In the genomic region with DNA sequence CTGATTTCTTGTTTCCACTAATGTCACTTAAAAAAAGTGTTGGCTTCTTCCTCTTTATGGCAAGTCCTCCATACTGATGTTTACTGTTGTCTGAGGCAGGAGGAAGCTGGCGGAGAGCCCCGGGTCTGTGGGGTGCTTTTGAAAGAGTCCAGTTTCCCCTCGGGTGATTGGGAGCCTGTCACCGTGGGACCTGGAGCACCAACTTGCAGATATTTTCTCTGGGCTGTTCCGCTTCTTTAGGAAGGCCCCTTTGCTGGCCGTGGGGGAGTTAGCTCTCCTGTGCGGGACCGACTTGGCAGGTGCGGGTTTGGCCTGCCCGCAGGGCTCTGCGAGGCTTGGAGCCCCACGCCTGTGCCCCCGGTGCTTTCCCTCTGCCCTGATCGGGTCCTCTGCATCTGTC, we compare ENCODE assay signal across 10 cellular contexts. TPM values are rescaled to one million over a fixed set of nuclear protein-coding genes. Genes with fewer than 3 reads are reported as not detected.
DNase-seq lines count a peak whose midpoint lies in the region; ATAC-seq and TF ChIP-seq lines count a peak whose summit lies in the region.
"Had no signal": no experiment of that assay in that cellular context is flagged by ENCODE, and none has a peak within 500 bp of the region (broad histone marks: within the 10 kb centered on the region; RNA-seq: fewer than 3 reads in every experiment).

No MANE protein-coding gene starts in this region.

- H3K79me2 ChIP-seq in OCI-LY1 (ENCODE audit: insufficient read depth, low read length): peaks cover 48% of the 10 kb centered on the region

- H3K27ac ChIP-seq in OCI-LY1 (ENCODE audit: low read depth, low read length, poor library complexity, severe bottlenecking): peak overlapping the region; percentile 93

- H3F3A ChIP-seq in OCI-LY1 (ENCODE audit: insufficient read depth, low read length): no peaks in the 10 kb centered on the region

- no peak overlapping the region for H2AFZ ChIP-seq in OCI-LY1 (ENCODE audit: low read length)

- H3K36me3 Mint-ChIP-seq in CD14-positive monocyte (peaks cover 29 to 31% of the 10 kb centered on the region in 2 donors), neural crest cell (ENCODE audit: low read depth) (peaks cover 9% of the 10 kb centered on the region)
- H3K36me3 Mint-ChIP-seq in effector memory CD8-positive, alpha-beta T cell (ENCODE audit: insufficient read depth): peaks cover 28% of the 10 kb centered on the region

- H3K9me3 Mint-ChIP-seq in CD14-positive monocyte: peaks cover 0 to 2% (median 0%) of the 10 kb centered on the region in 7 donors
- H3K9me3 Mint-ChIP-seq in effector memory CD8-positive, alpha-beta T cell: no peaks in the 10 kb centered on the region
- no peaks in the 10 kb centered on the region for H3K9me3 Mint-ChIP-seq in neural crest cell

- intact Hi-C loops in CD14-positive monocyte (cut with micrococcal nuclease): loop anchor here (5.0 to 10.0 kb wide), 2 partner anchors 33 to 750 kb away; partner anchors contain the start of genes CTU2 (in 1 of the 2) and RNF166 (in 1 of the 2)

- H4K20me1 ChIP-seq in OCI-LY1 (ENCODE audit: insufficient read depth, low read length): no peaks in the 10 kb centered on the region

- H3K4me3 Mint-ChIP-seq in CD14-positive monocyte: peak overlapping the region; percentile 81 to 84
- H3K4me3 Mint-ChIP-seq in effector memory CD8-positive, alpha-beta T cell: peak overlapping the region in 1 of 2 donors; percentile 32
- peak overlapping the region; percentile 82 for H3K4me3 Mint-ChIP-seq in neural crest cell

- peak overlapping the region; percentile 56; the same call in 1 of the 2 replicates for H3K9ac ChIP-seq in OCI-LY1 (ENCODE audit: low read length)

- no peaks in the 10 kb centered on the region for H3K27me3 ChIP-seq in OCI-LY1 (ENCODE audit: insufficient read depth, low read length)
- H3K27me3 ChIP-seq: gastroesophageal sphincter had no signal

- no peak for ATAC-seq in effector memory CD8-positive, alpha-beta T cell (replicated peaks)
- no peak for ATAC-seq in HG02571 (IDR thresholded peaks at IDR 0.05; ENCODE audit: unreplicated experiment)
- ATAC-seq: gastroesophageal sphincter had no signal

- H3K4me3 ChIP-seq in OCI-LY1 (ENCODE audit: low read depth, low read length, poor library complexity, severe bottlenecking): peak overlapping the region; percentile 93
- H3K4me3 ChIP-seq: gastroesophageal sphincter had no signal

- no peaks in the 10 kb centered on the region for H3K9me3 ChIP-seq in OCI-LY1 (ENCODE audit: low read length)
- H3K9me3 ChIP-seq: gastroesophageal sphincter had no signal

- H3K27me3 Mint-ChIP-seq in CD14-positive monocyte (ENCODE audit: low read depth in 3 of 3) (peaks cover 0 to 5% (median 0%) of the 10 kb centered on the region in 3 donors), neural crest cell (ENCODE audit: low read depth) (no peaks in the 10 kb centered on the region)
- no peaks in the 10 kb centered on the region for H3K27me3 Mint-ChIP-seq in effector memory CD8-positive, alpha-beta T cell

- DNase-seq in CD14-positive monocyte (ENCODE audit: low spot score) (peak; percentile 86), neural crest cell (ENCODE audit: low read depth, low spot score) (no peak), putamen (ENCODE audit: low spot score) (no peak), H4 (ENCODE audit: low spot score) (no peak), SIG-M5 (lab: John Stamatoyannopoulos, UW) (no peak)
- DNase-seq in effector memory CD8-positive, alpha-beta T cell: no peak
- DNase-seq: DMS153 had no signal

- H3K9me2 ChIP-seq in OCI-LY1 (ENCODE audit: low read depth, low read length): no peaks in the 10 kb centered on the region

- H3K36me3 ChIP-seq in OCI-LY1 (ENCODE audit: insufficient read depth, low read length): peaks cover 32% of the 10 kb centered on the region

- H3K27ac Mint-ChIP-seq in CD14-positive monocyte: peak overlapping the region; percentile 96 to 100 (median 97)
- H3K27ac Mint-ChIP-seq in effector memory CD8-positive, alpha-beta T cell: peak overlapping the region; percentile 69 to 79
- H3K27ac Mint-ChIP-seq in neural crest cell (ENCODE audit: unreplicated experiment): peak overlapping the region; percentile 35

- H3K4me1 Mint-ChIP-seq in CD14-positive monocyte: peaks cover 71% of the 10 kb centered on the region
- peaks cover 43 to 48% of the 10 kb centered on the region in 2 donors for H3K4me1 Mint-ChIP-seq in effector memory CD8-positive, alpha-beta T cell (ENCODE audit: low read depth in 2 of 2)
- peaks cover 52% of the 10 kb centered on the region for H3K4me1 Mint-ChIP-seq in neural crest cell

- TF ChIP-seq CTCF in CD14-positive monocyte (IDR thresholded peaks at IDR 0.05): no peak
- no peak for TF ChIP-seq CTCF in OCI-LY1 (IDR thresholded peaks at IDR 0.05; ENCODE audit: low read length)
- TF ChIP-seq CTCF in neural crest cell (conservative IDR thresholded peaks at IDR 0.05): no peak

- peak overlapping the region; percentile 97 for H3K4me2 ChIP-seq in OCI-LY1 (ENCODE audit: low read length)

- peaks cover 57% of the 10 kb centered on the region for H3K4me1 ChIP-seq in OCI-LY1 (ENCODE audit: insufficient read depth, low read length, severe bottlenecking)

RNA-seq across cellular contexts. Expression of gene BANP, which starts 3.1 kb away (rescaled TPM):
- polyA plus RNA-seq in CD14-positive monocyte: 10 to 100 TPM; 10.1 to 11.7 TPM
- total RNA-seq in neural crest cell: 34.0 and 39.1 TPM in 2 replicates
- total RNA-seq in H4 (2014; rRNA removed; shearing (Covaris generic)): 14.1 and 15.6 TPM in 2 replicates

RNA-seq across cellular contexts. Expression of gene CA5A, which starts 18.0 kb away (rescaled TPM):
- polyA plus RNA-seq in CD14-positive monocyte: not detected
- not detected in 2 replicates for total RNA-seq in neural crest cell
- not detected in 2 replicates for total RNA-seq in H4 (2014; rRNA removed; shearing (Covaris generic))
- total RNA-seq: gastroesophageal sphincter had no signal

Comparison
In these comparisons a context has a peak if more than half of its experiments do, and no peak if none do; other contexts are left out.
1. H3K27ac Mint-ChIP-seq: peak in every context shown above with its lines; median percentile 97 in CD14-positive monocyte; 74 in effector memory CD8-positive, alpha-beta T cell; 35 in neural crest cell.